In the genomic region with DNA sequence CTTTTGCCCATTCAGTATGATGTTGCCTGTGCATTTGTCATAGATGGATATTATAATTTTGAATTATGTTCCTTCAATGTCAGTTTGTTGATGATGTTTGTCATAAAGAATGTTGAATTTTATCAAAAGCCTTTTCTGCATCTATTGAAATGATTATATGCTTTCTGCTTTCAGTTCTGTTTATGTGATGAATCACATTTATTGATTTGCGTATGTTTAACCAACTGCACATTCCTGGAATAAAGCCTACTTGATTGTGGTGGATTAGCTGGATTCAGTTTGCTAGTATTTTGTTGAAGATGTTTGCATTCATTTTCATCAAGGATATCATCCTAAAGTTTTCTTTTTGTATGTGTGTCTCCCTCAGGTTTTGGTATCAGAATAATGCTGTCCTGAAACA, we compare ENCODE assay signal across 11 cellular contexts. TPM values are rescaled to one million over a fixed set of nuclear protein-coding genes. Genes with fewer than 3 reads are reported as not detected.
"Had no signal": no experiment of that assay in that cellular context is flagged by ENCODE, and none has a peak within 500 bp of the region (broad histone marks: within the 10 kb centered on the region; RNA-seq: fewer than 3 reads in every experiment).

No MANE protein-coding gene starts in this region.

- DNase-seq: GM23248, GOT3, H7, H9, HCEC 1CT, HFFc6 had no signal

- H3K9ac ChIP-seq: GM23248 had no signal

- H3K4me2 ChIP-seq: GM23338 had no signal

- H3K36me3 ChIP-seq: HAP-1 had no signal

- H3K9me3 ChIP-seq: HAP-1 had no signal

- H3K4me1 ChIP-seq: HAP-1 had no signal

- H3K4me3 ChIP-seq: GM23248, GM23338, HAP-1 had no signal

- H2AFZ ChIP-seq: GM23248, GM23338 had no signal

- ATAC-seq: GM23338, HCT116 had no signal

- H3K27ac ChIP-seq: GM23248 had no signal

RNA-seq across cellular contexts. Expression of gene OR2M4, which starts 5.7 kb away (rescaled TPM):
- total RNA-seq: GM23248, GM23338, H1, H4, H7, H9 had no signal

RNA-seq across cellular contexts. Expression of gene OR2M3, which starts 28.5 kb away (rescaled TPM):
- total RNA-seq: GM23248, GM23338, H1, H7, H9 had no signal

RNA-seq across cellular contexts. Expression of gene OR2M2, which starts 50.9 kb away (rescaled TPM):
- total RNA-seq: GM23248, GM23338, H1, H4, H7, H9, HFFc6 had no signal

RNA-seq across cellular contexts. Expression of gene OR2T33, which starts 52.2 kb away (rescaled TPM):
- total RNA-seq: GM23248, H1, H7, H9 had no signal
